20 cellular contexts compared by ENCODE assay signal in genomic region chr1:83011270-83011669, GRCh38.
"Had no signal": no experiment of that assay in that cellular context is flagged by ENCODE, and none has a peak within 500 bp of the region (broad histone marks: within the 10 kb centered on the region; RNA-seq: fewer than 3 reads in every experiment).

No MANE protein-coding gene starts in this region.

- DNase-seq: activated CD4-positive, alpha-beta T cell treated with anti-CD3 and anti-CD28 coated beads, Interleukin-2, amount 10 ng/mL, durations not matched to agents 24 days and 14 days; activated CD8-positive, alpha-beta memory T cell treated with anti-CD3 and anti-CD28 coated beads, Interleukin-2, amount 10 ng/mL, durations not matched to agents 7 days and 5 days; activated CD8-positive, alpha-beta T cell treated with anti-CD3 and anti-CD28 coated beads for 36 hours; activated effector memory CD4-positive, alpha-beta T cell treated with anti-CD3 and anti-CD28 coated beads, Interleukin-2, amount 50 U/mL, for 16 hours; activated naive CD4-positive, alpha-beta T cell treated with anti-CD3 and anti-CD28 coated beads, Interleukin-2, amount 10 ng/mL, durations not matched to agents 7 days and 5 days; activated T-cell treated with anti-CD3 and anti-CD28 coated beads for 4 hours; amygdala; cerebellar nuclear complex; endodermal cell; foreskin melanocyte; lower lobe of right lung; naive thymus-derived CD8-positive, alpha-beta T cell; retina; stimulated activated CD4-positive, alpha-beta T cell treated with anti-CD3 and anti-CD28 coated beads, Interleukin-4, amount 100 ng/mL, for 4 hours; stimulated activated naive CD8-positive, alpha-beta T cell treated with anti-CD3 and anti-CD28 coated beads, Interleukin-15, Interleukin-2, amounts not matched to agents 100 U/mL and 50 U/mL, for 24 hours; substantia nigra; thyroid gland had no signal

- H3K4me3 ChIP-seq: coronary artery, lower lobe of right lung, neural progenitor cell, thyroid gland had no signal

- H3K4me1 ChIP-seq: lower lobe of right lung, thyroid gland had no signal

- H3K9ac ChIP-seq: neural progenitor cell had no signal

- H3K27ac ChIP-seq: coronary artery, lower lobe of right lung, neural progenitor cell, thyroid gland, VCaP had no signal

- H3K4me1 Mint-ChIP-seq: activated CD4-positive, alpha-beta T cell treated with anti-CD3 and anti-CD28 coated beads, Interleukin-2, amount 10 ng/mL, durations not matched to agents 24 days and 14 days; activated CD8-positive, alpha-beta memory T cell treated with anti-CD3 and anti-CD28 coated beads, Interleukin-2, amount 10 ng/mL, durations not matched to agents 7 days and 5 days; activated naive CD4-positive, alpha-beta T cell treated with anti-CD3 and anti-CD28 coated beads, Interleukin-2, amount 10 ng/mL, durations not matched to agents 7 days and 5 days had no signal

- H3K27me3 ChIP-seq: neural progenitor cell, thyroid gland had no signal

- H3K4me2 ChIP-seq: neural progenitor cell had no signal

- H3K27ac Mint-ChIP-seq: activated CD4-positive, alpha-beta T cell treated with anti-CD3 and anti-CD28 coated beads, Interleukin-2, amount 10 ng/mL, durations not matched to agents 24 days and 14 days; activated CD8-positive, alpha-beta memory T cell treated with anti-CD3 and anti-CD28 coated beads, Interleukin-2, amount 10 ng/mL, durations not matched to agents 7 days and 5 days; activated CD8-positive, alpha-beta T cell treated with anti-CD3 and anti-CD28 coated beads for 36 hours; activated naive CD4-positive, alpha-beta T cell treated with anti-CD3 and anti-CD28 coated beads, Interleukin-2, amount 10 ng/mL, durations not matched to agents 7 days and 5 days; endodermal cell had no signal

- H2AFZ ChIP-seq: neural progenitor cell had no signal

- H3K9me3 ChIP-seq: lower lobe of right lung, thyroid gland had no signal

- H3K36me3 Mint-ChIP-seq: activated CD8-positive, alpha-beta memory T cell treated with anti-CD3 and anti-CD28 coated beads, Interleukin-2, amount 10 ng/mL, durations not matched to agents 7 days and 5 days; activated naive CD4-positive, alpha-beta T cell treated with anti-CD3 and anti-CD28 coated beads, Interleukin-2, amount 10 ng/mL, durations not matched to agents 7 days and 5 days; naive thymus-derived CD8-positive, alpha-beta T cell; neural progenitor cell had no signal

- H3K4me3 Mint-ChIP-seq: activated CD4-positive, alpha-beta T cell treated with anti-CD3 and anti-CD28 coated beads, Interleukin-2, amount 10 ng/mL, durations not matched to agents 24 days and 14 days; activated CD8-positive, alpha-beta memory T cell treated with anti-CD3 and anti-CD28 coated beads, Interleukin-2, amount 10 ng/mL, durations not matched to agents 7 days and 5 days; activated CD8-positive, alpha-beta T cell treated with anti-CD3 and anti-CD28 coated beads for 36 hours; activated naive CD4-positive, alpha-beta T cell treated with anti-CD3 and anti-CD28 coated beads, Interleukin-2, amount 10 ng/mL, durations not matched to agents 7 days and 5 days; endodermal cell; naive thymus-derived CD8-positive, alpha-beta T cell; neural progenitor cell had no signal

- H3K36me3 ChIP-seq: lower lobe of right lung, neural progenitor cell, thyroid gland had no signal

- H3K27me3 Mint-ChIP-seq: activated CD8-positive, alpha-beta memory T cell treated with anti-CD3 and anti-CD28 coated beads, Interleukin-2, amount 10 ng/mL, durations not matched to agents 7 days and 5 days; activated CD8-positive, alpha-beta T cell treated with anti-CD3 and anti-CD28 coated beads for 36 hours; activated naive CD4-positive, alpha-beta T cell treated with anti-CD3 and anti-CD28 coated beads, Interleukin-2, amount 10 ng/mL, durations not matched to agents 7 days and 5 days had no signal

- H3K9me3 Mint-ChIP-seq: activated CD4-positive, alpha-beta T cell treated with anti-CD3 and anti-CD28 coated beads, Interleukin-2, amount 10 ng/mL, durations not matched to agents 24 days and 14 days; activated naive CD4-positive, alpha-beta T cell treated with anti-CD3 and anti-CD28 coated beads, Interleukin-2, amount 10 ng/mL, durations not matched to agents 7 days and 5 days; neural progenitor cell had no signal
